Comparison of ENCODE assay signal across 1 cellular context in genomic region chr4:15659768-15660394, GRCh38.
A peak's percentile ranks its signal among the peaks of the same experiment; 100 is the strongest.
TF ChIP-seq lines count a peak whose summit lies in the region.

No MANE protein-coding gene starts in this region.

TF ChIP-seq in A549, 52 proteins besides CTCF, POLR2A, EP300 and RAD21:
- 0 out of 2 replicates have a peak, but pooled peaks have one; percentile 13 for TF ChIP-seq HES2 (IDR thresholded peaks at IDR 0.05)
- peak in 1 of 2 experiments; percentile 68; a peak in 1 of 4 replicates for TF ChIP-seq CEBPB (IDR thresholded peaks at IDR 0.05)
- no peak for TF ChIP-seq SMC3 (IDR thresholded peaks at IDR 0.05)
TF ChIP-seq in A549: peak in this region for 2.
